19 cellular contexts compared by ENCODE assay signal in the genomic region with DNA sequence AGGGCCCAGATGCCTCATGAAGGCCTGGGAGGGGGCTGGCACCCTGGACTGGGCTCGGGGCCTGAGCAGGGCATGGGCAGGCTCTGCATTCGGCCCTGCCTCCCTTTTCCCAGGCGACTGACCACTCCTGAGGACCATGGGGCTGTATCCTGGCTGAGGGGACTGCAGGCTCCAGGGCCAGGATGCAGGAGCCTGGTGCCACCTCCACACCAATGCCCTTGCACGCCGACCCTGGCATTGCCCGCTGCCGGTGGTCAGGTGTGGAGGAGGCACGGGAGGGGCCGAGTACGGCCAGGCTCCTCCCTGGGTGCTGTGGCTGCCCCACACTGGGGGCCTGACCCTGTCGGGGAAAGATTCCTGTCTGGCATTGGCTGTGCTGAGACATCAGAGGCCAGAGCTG.
DNase-seq lines count a peak whose midpoint lies in the region; ATAC-seq, FAIRE-seq and TF ChIP-seq lines count a peak whose summit lies in the region.
"Had no signal": no experiment of that assay in that cellular context is flagged by ENCODE, and none has a peak within 500 bp of the region (broad histone marks: within the 10 kb centered on the region; RNA-seq: fewer than 3 reads in every experiment).

No MANE protein-coding gene starts in this region.

- TF ChIP-seq POLR2A in heart left ventricle (IDR thresholded peaks at IDR 0.05): no peak
- TF ChIP-seq POLR2A in spleen (IDR thresholded peaks at IDR 0.05): no peak
- no peak for TF ChIP-seq POLR2A in Peyer's patch (IDR thresholded peaks at IDR 0.05)

- 87 to 91% (median 89%) methylated on average over 9 to 11 of the region's 11 CpGs for WGBS in heart left ventricle, 4 donors
- WGBS in spleen, 5 donors: 68 to 94% (median 80%) methylated on average over 5 to 11 of the region's 11 CpGs

- DNase-seq in heart left ventricle (peak in 3 of 5 donors; percentile 11 to 34 (median 17)), cardiac septum (ENCODE audit: low spot score) (no peak), H7 (peak; percentile 59), kidney (peak; percentile 62), spleen (peak; percentile 69), Peyer's patch (no peak)
- DNase-seq: ACHN; CD8-positive, alpha-beta T cell; COR-L47; DMS153; DMS79 treated with DMSO at 0.1 percent for 48 hours; EL; H9 had no signal

- H3K4me1 ChIP-seq in heart left ventricle (peaks cover 0 to 21% (median 0%) of the 10 kb centered on the region in 12 donors), kidney (ENCODE audit: control insufficient read depth in 1 of 2, insufficient read depth in 1 of 2, low read depth in 1 of 2, low read length in 2 of 2) (peaks cover 0 to 2% of the 10 kb centered on the region in 2 donors), spleen (peaks cover 0 to 4% (median 0%) of the 10 kb centered on the region in 6 donors), Peyer's patch (no peaks in the 10 kb centered on the region)

- no peak overlapping the region for H3K9ac ChIP-seq in kidney (ENCODE audit: low read length in 2 of 2)

- TF ChIP-seq CTCF in heart left ventricle (IDR thresholded peaks at IDR 0.05) (no peak), kidney (IDR thresholded peaks at IDR 0.05; ENCODE audit: borderline replicate concordance, extremely low read depth, insufficient read depth) (no peak), spleen (IDR thresholded peaks at IDR 0.05 in 8 of 11, conservative IDR thresholded peaks at IDR 0.05 in 3 of 11) (no peak), Peyer's patch (IDR thresholded peaks at IDR 0.05) (no peak)

- intact Hi-C loops in heart left ventricle (cut with DNase I) (loop anchor here in 1 of 10 donors (2.0 kb wide), 1 partner anchor 23 kb away; no protein-coding TSS in a partner anchor), cardiac septum (cut with DNase I) (no loop called here), kidney (cut with DNase I) (no loop called here), spleen (cut with DNase I; ENCODE audit: low total_unique reads) (no loop called here)

- H3K4me3 ChIP-seq in heart left ventricle (no peak overlapping the region), H7 (ENCODE audit: insufficient read depth, low read depth, low read length) (no peak overlapping the region), kidney (ENCODE audit: low read length in 2 of 2) (no peak overlapping the region), spleen (no peak overlapping the region), Peyer's patch (no peak overlapping the region)
- H3K4me3 ChIP-seq: GM23338 had no signal

- no peak for ATAC-seq in heart left ventricle
- ATAC-seq in HG03175 (IDR thresholded peaks at IDR 0.05; ENCODE audit: unreplicated experiment): no peak
- ATAC-seq: CD8-positive, alpha-beta T cell; GM23338 had no signal

- H3K27me3 ChIP-seq in heart left ventricle (no peaks in the 10 kb centered on the region), H7 (ENCODE audit: control insufficient read depth, insufficient read depth, low read length) (no peaks in the 10 kb centered on the region), spleen (replicated peaks in 1 of 7) (peaks cover 0 to 31% (median 0%) of the 10 kb centered on the region in 7 donors), Peyer's patch (no peaks in the 10 kb centered on the region)

- H3K9me3 ChIP-seq in heart left ventricle (peaks cover 0 to 13% (median 0%) of the 10 kb centered on the region in 12 donors), kidney (ENCODE audit: control insufficient read depth in 1 of 2, low read length in 2 of 2) (peaks cover 0 to 11% of the 10 kb centered on the region in 2 donors), spleen (peaks cover 0 to 11% (median 3%) of the 10 kb centered on the region in 8 donors), Peyer's patch (no peaks in the 10 kb centered on the region)

- no peak for FAIRE-seq in kidney (lab: Jason Lieb, UNC)
- FAIRE-seq: D721Med, G401.6, GM12892 had no signal

- H3K36me3 ChIP-seq in heart left ventricle (no peaks in the 10 kb centered on the region), H7 (replicated peaks; ENCODE audit: control insufficient read depth, insufficient read depth, low read length) (no peaks in the 10 kb centered on the region), kidney (ENCODE audit: control insufficient read depth in 1 of 2, insufficient read depth in 2 of 2, low read length in 2 of 2) (no peaks in the 10 kb centered on the region), spleen (no peaks in the 10 kb centered on the region), Peyer's patch (no peaks in the 10 kb centered on the region)

- H3K27ac ChIP-seq in heart left ventricle (no peak overlapping the region), kidney (ENCODE audit: low read depth in 2 of 2, low read length in 2 of 2) (no peak overlapping the region), spleen (no peak overlapping the region), Peyer's patch (no peak overlapping the region)
- H3K27ac ChIP-seq: C4-2B had no signal

Comparison
In these comparisons a context has a peak if more than half of its experiments do, and no peak if none do; other contexts are left out.
1. DNase-seq: peak in heart left ventricle (3 of 5), H7 (single experiment), kidney (single experiment) and spleen (single experiment); none in cardiac septum (single experiment) and Peyer's patch (0 of 3).